In genomic region chr7:105652359-105652993, GRCh38 we compare ENCODE assay signal across 1 cellular context.
TF ChIP-seq lines count a peak whose summit lies in the region.

No MANE protein-coding gene starts in this region.

TF ChIP-seq in HepG2, 621 proteins besides CTCF, POLR2A, EP300 and RAD21 (continued from another document):
- no peak for TF ChIP-seq SCMH1 (CRISPR knock-in tag; IDR thresholded peaks at IDR 0.05; ENCODE audit: borderline replicate concordance)
- TF ChIP-seq THAP11 (CRISPR knock-in tag; IDR thresholded peaks at IDR 0.05): no peak; the same call in 1 of the 2 replicates
- no peak for TF ChIP-seq KLF6 (CRISPR knock-in tag; IDR thresholded peaks at IDR 0.05)
- no peak for TF ChIP-seq ZNF879 (CRISPR knock-in tag; IDR thresholded peaks at IDR 0.05)
- no peak for TF ChIP-seq ZNF138 (CRISPR knock-in tag; IDR thresholded peaks at IDR 0.05; ENCODE audit: low read depth)
- no peak for TF ChIP-seq MIXL1 (CRISPR knock-in tag; IDR thresholded peaks at IDR 0.05)
- peak; percentile 21; the same call in 1 of the 2 replicates for TF ChIP-seq CEBPG (CRISPR knock-in tag; IDR thresholded peaks at IDR 0.05)
- no peak for TF ChIP-seq MEIS1 (CRISPR knock-in tag; IDR thresholded peaks at IDR 0.05; ENCODE audit: borderline replicate concordance)
- TF ChIP-seq AFF4 (CRISPR knock-in tag; IDR thresholded peaks at IDR 0.05): no peak
- no peak for TF ChIP-seq CAMTA2 (CRISPR knock-in tag; IDR thresholded peaks at IDR 0.05; ENCODE audit: borderline replicate concordance)
- no peak for TF ChIP-seq TCF7 (IDR thresholded peaks at IDR 0.05; ENCODE audit: low read depth)
- no peak for TF ChIP-seq POLR2G (IDR thresholded peaks at IDR 0.05; ENCODE audit: low read depth, low read length)
- no peak for TF ChIP-seq TCF12 (IDR thresholded peaks at IDR 0.05)
- TF ChIP-seq TCF12 (CRISPR knock-in tag; IDR thresholded peaks at IDR 0.05): no peak
- no peak for TF ChIP-seq PPARG (CRISPR knock-in tag; conservative IDR thresholded peaks at IDR 0.05)
- no peak for TF ChIP-seq ZNF597 (CRISPR knock-in tag; IDR thresholded peaks at IDR 0.05)
- TF ChIP-seq SMC3 (IDR thresholded peaks at IDR 0.05; ENCODE audit: low read length): peak; percentile 72
- 0 out of 2 replicates have a peak, but pooled peaks have one; percentile 36 for TF ChIP-seq MXD3 (CRISPR knock-in tag; IDR thresholded peaks at IDR 0.05)
- no peak for TF ChIP-seq NKX3-1 (CRISPR knock-in tag; IDR thresholded peaks at IDR 0.05)
- TF ChIP-seq ZNF710 (CRISPR knock-in tag; IDR thresholded peaks at IDR 0.05; ENCODE audit: borderline replicate concordance): no peak
- no peak for TF ChIP-seq ZBTB1 (CRISPR knock-in tag; IDR thresholded peaks at IDR 0.05; ENCODE audit: borderline replicate concordance)
- TF ChIP-seq ATRX (CRISPR knock-in tag; IDR thresholded peaks at IDR 0.05; ENCODE audit: borderline replicate concordance): no peak
- TF ChIP-seq NFE2L1 (CRISPR knock-in tag; IDR thresholded peaks at IDR 0.05; ENCODE audit: borderline replicate concordance): no peak
- TF ChIP-seq SNAI1 (CRISPR knock-in tag; IDR thresholded peaks at IDR 0.05; ENCODE audit: borderline replicate concordance): no peak
- no peak for TF ChIP-seq ZNF33A (CRISPR knock-in tag; IDR thresholded peaks at IDR 0.05; ENCODE audit: borderline replicate concordance)
- TF ChIP-seq ZNF816 (CRISPR knock-in tag; IDR thresholded peaks at IDR 0.05; ENCODE audit: borderline replicate concordance): no peak
- TF ChIP-seq EEA1 (CRISPR knock-in tag; IDR thresholded peaks at IDR 0.05; ENCODE audit: borderline replicate concordance): no peak
- TF ChIP-seq FOXC1 (CRISPR knock-in tag; IDR thresholded peaks at IDR 0.05; ENCODE audit: borderline replicate concordance): 0 out of 2 replicates have a peak, but pooled peaks have one; percentile 41
- TF ChIP-seq ZNF180 (CRISPR knock-in tag; IDR thresholded peaks at IDR 0.05; ENCODE audit: borderline replicate concordance, low read depth): no peak
- no peak for TF ChIP-seq PCBP1 (IDR thresholded peaks at IDR 0.05; ENCODE audit: borderline replicate concordance, low read depth, low read length)
- TF ChIP-seq CBX5 (CRISPR knock-in tag; IDR thresholded peaks at IDR 0.05; ENCODE audit: borderline replicate concordance): no peak
- TF ChIP-seq ARID5B (CRISPR knock-in tag; IDR thresholded peaks at IDR 0.05): no peak
- TF ChIP-seq CREBL2 (CRISPR knock-in tag; IDR thresholded peaks at IDR 0.05; ENCODE audit: borderline replicate concordance): no peak
- TF ChIP-seq ZNF772 (CRISPR knock-in tag; IDR thresholded peaks at IDR 0.05): no peak
- no peak for TF ChIP-seq NR2F2 (IDR thresholded peaks at IDR 0.05; ENCODE audit: borderline replicate concordance, low read depth)
- TF ChIP-seq ARHGAP35 (CRISPR knock-in tag; IDR thresholded peaks at IDR 0.05; ENCODE audit: borderline replicate concordance): no peak
TF ChIP-seq in HepG2: peak in this region for 27.
